ENCODE assay signal across 14 cellular contexts in the genomic region with DNA sequence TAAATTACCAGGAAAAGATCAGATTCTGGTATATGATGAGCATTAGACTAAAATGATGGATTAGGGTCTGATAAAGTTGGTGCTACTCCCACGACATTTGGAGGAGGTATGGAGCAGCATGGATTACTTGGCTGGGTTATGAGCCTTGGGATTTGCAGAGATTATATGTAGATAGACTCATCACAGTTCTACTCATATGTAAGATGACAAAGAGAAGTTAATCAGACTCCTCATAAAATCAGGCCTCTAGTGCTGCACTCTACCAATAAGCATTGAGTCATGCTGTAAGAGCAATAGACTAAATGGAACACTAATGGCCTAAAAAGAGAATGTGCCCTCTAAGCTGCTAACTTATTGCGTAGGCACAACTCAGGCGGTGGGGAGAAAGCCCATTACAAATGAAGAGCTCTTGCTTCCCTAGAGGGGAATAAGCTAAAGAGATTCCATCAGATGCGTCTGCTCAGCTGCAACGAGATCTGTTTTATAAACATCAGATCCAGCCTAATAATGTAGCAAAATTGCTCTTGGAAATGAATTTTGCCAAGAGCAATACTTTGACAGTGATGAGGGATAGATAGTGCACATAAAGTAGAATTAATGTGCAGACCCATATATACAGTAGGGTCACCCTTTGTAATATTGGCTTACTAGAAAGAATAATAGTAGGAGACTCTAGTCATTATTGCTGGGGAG.
"Had no signal": no experiment of that assay in that cellular context is flagged by ENCODE, and none has a peak within 500 bp of the region (broad histone marks: within the 10 kb centered on the region; RNA-seq: fewer than 3 reads in every experiment).

No MANE protein-coding gene starts in this region.

- H3K27ac ChIP-seq: colonic mucosa, heart right ventricle, parathyroid adenoma, thoracic aorta, upper lobe of left lung had no signal

- H3K9me3 Mint-ChIP-seq: activated CD4-positive, alpha-beta T cell treated with anti-CD3 and anti-CD28 coated beads, Interleukin-2, amount 10 ng/mL, durations not matched to agents 24 days and 14 days; activated naive CD8-positive, alpha-beta T cell treated with anti-CD3 and anti-CD28 coated beads for 36 hours; immature natural killer cell; naive thymus-derived CD8-positive, alpha-beta T cell had no signal

- H3K4me1 ChIP-seq: colonic mucosa, heart right ventricle, parathyroid adenoma, upper lobe of left lung had no signal

- H2AFZ ChIP-seq: parathyroid adenoma had no signal

- H3K9ac ChIP-seq: parathyroid adenoma had no signal

- H3K27me3 Mint-ChIP-seq: activated CD4-positive, alpha-beta T cell treated with anti-CD3 and anti-CD28 coated beads, Interleukin-2, amount 10 ng/mL, durations not matched to agents 24 days and 14 days; activated naive CD8-positive, alpha-beta T cell treated with anti-CD3 and anti-CD28 coated beads for 36 hours; naive thymus-derived CD8-positive, alpha-beta T cell had no signal

- H3K4me1 Mint-ChIP-seq: activated CD4-positive, alpha-beta T cell treated with anti-CD3 and anti-CD28 coated beads, Interleukin-2, amount 10 ng/mL, durations not matched to agents 24 days and 14 days; activated naive CD8-positive, alpha-beta T cell treated with anti-CD3 and anti-CD28 coated beads for 36 hours; immature natural killer cell; naive thymus-derived CD8-positive, alpha-beta T cell had no signal

- H3K4me3 Mint-ChIP-seq: activated CD4-positive, alpha-beta T cell treated with anti-CD3 and anti-CD28 coated beads, Interleukin-2, amount 10 ng/mL, durations not matched to agents 24 days and 14 days; activated CD8-positive, alpha-beta T cell treated with anti-CD3 and anti-CD28 coated beads, Interleukin-2, amount 10 ng/mL, durations not matched to agents 7 days and 5 days; activated naive CD8-positive, alpha-beta T cell treated with anti-CD3 and anti-CD28 coated beads for 36 hours; immature natural killer cell; naive thymus-derived CD8-positive, alpha-beta T cell had no signal

- H3K27ac Mint-ChIP-seq: activated CD4-positive, alpha-beta T cell treated with anti-CD3 and anti-CD28 coated beads, Interleukin-2, amount 10 ng/mL, durations not matched to agents 24 days and 14 days; activated CD8-positive, alpha-beta T cell treated with anti-CD3 and anti-CD28 coated beads, Interleukin-2, amount 10 ng/mL, durations not matched to agents 7 days and 5 days; activated naive CD8-positive, alpha-beta T cell treated with anti-CD3 and anti-CD28 coated beads for 36 hours; immature natural killer cell had no signal

- DNase-seq: activated CD4-positive, alpha-beta T cell treated with anti-CD3 and anti-CD28 coated beads, Interleukin-2, amount 10 ng/mL, durations not matched to agents 24 days and 14 days; activated CD8-positive, alpha-beta T cell treated with anti-CD3 and anti-CD28 coated beads, Interleukin-2, amount 10 ng/mL, durations not matched to agents 7 days and 5 days; activated gamma-delta T cell treated with Interleukin-2 at 50 U/mL for 16 hours; activated naive CD8-positive, alpha-beta T cell treated with anti-CD3 and anti-CD28 coated beads for 36 hours; amygdala; colonic mucosa; erythroblast; heart right ventricle; immature natural killer cell; naive thymus-derived CD8-positive, alpha-beta T cell; T1000; upper lobe of left lung had no signal

- H3K27me3 ChIP-seq: colonic mucosa, heart right ventricle, upper lobe of left lung had no signal

- H3K4me3 ChIP-seq: colonic mucosa, heart right ventricle, thoracic aorta, upper lobe of left lung had no signal

- H3K36me3 ChIP-seq: colonic mucosa, thoracic aorta had no signal

- H3K9me3 ChIP-seq: colonic mucosa, heart right ventricle, thoracic aorta, upper lobe of left lung had no signal

- H3K79me2 ChIP-seq: parathyroid adenoma had no signal
